ENCODE assay signal across 2 cellular contexts in genomic region chr18:48919547-48919946, GRCh38.
TF ChIP-seq lines count a peak whose summit lies in the region.

No MANE protein-coding gene starts in this region.

TF ChIP-seq in SK-N-SH, 30 proteins besides CTCF, POLR2A, EP300 and RAD21:
- TF ChIP-seq USF1 (IDR thresholded peaks at IDR 0.05; ENCODE audit: borderline replicate concordance, low read depth) (no peak), NFIC (IDR thresholded peaks at IDR 0.05; ENCODE audit: borderline replicate concordance) (no peak), USF2 (IDR thresholded peaks at IDR 0.05; ENCODE audit: borderline replicate concordance, low read depth, low read length) (no peak), FOXJ3 (CRISPR knock-in tag; IDR thresholded peaks at IDR 0.05) (no peak), POLR2AphosphoS5 (IDR thresholded peaks at IDR 0.05; ENCODE audit: low read depth, low read length) (no peak), NRF1 (IDR thresholded peaks at IDR 0.05; ENCODE audit: low read depth, low read length) (no peak), GATA2 (CRISPR knock-in tag; IDR thresholded peaks at IDR 0.05) (no peak)
- TF ChIP-seq, protein P1, sequence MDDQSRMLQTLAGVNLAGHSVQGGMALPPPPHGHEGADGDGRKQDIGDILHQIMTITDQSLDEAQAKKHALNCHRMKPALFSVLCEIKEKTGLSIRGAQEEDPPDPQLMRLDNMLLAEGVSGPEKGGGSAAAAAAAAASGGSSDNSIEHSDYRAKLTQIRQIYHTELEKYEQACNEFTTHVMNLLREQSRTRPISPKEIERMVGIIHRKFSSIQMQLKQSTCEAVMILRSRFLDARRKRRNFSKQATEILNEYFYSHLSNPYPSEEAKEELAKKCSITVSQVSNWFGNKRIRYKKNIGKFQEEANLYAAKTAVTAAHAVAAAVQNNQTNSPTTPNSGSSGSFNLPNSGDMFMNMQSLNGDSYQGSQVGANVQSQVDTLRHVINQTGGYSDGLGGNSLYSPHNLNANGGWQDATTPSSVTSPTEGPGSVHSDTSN (IDR thresholded peaks at IDR 0.05): no peak
TF ChIP-seq in SK-N-SH: peak in this region for 0.

TF ChIP-seq in SK-N-SH treated with all-trans-retinoic acid at 6 μM for 48 hours, 23 proteins besides CTCF, POLR2A, EP300 and RAD21:
- TF ChIP-seq ESRRG (CRISPR knock-in tag; IDR thresholded peaks at IDR 0.05): no peak
- TF ChIP-seq, protein P2, sequence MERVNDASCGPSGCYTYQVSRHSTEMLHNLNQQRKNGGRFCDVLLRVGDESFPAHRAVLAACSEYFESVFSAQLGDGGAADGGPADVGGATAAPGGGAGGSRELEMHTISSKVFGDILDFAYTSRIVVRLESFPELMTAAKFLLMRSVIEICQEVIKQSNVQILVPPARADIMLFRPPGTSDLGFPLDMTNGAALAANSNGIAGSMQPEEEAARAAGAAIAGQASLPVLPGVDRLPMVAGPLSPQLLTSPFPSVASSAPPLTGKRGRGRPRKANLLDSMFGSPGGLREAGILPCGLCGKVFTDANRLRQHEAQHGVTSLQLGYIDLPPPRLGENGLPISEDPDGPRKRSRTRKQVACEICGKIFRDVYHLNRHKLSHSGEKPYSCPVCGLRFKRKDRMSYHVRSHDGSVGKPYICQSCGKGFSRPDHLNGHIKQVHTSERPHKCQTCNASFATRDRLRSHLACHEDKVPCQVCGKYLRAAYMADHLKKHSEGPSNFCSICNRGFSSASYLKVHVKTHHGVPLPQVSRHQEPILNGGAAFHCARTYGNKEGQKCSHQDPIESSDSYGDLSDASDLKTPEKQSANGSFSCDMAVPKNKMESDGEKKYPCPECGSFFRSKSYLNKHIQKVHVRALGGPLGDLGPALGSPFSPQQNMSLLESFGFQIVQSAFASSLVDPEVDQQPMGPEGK (CRISPR knock-in tag; IDR thresholded peaks at IDR 0.05; ENCODE audit: borderline replicate concordance): no peak
- no peak for TF ChIP-seq TCF4 (CRISPR knock-in tag; IDR thresholded peaks at IDR 0.05; ENCODE audit: borderline replicate concordance)
- no peak for TF ChIP-seq SNAI2 (CRISPR knock-in tag; IDR thresholded peaks at IDR 0.05)
- TF ChIP-seq CSRNP3 (CRISPR knock-in tag; IDR thresholded peaks at IDR 0.05): no peak
- no peak for TF ChIP-seq CSDC2 (CRISPR knock-in tag; IDR thresholded peaks at IDR 0.05)
- TF ChIP-seq ZFP30 (CRISPR knock-in tag; IDR thresholded peaks at IDR 0.05): no peak
- no peak for TF ChIP-seq RARB (CRISPR knock-in tag; IDR thresholded peaks at IDR 0.05)
- no peak for TF ChIP-seq ARNTL (CRISPR knock-in tag; IDR thresholded peaks at IDR 0.05; ENCODE audit: borderline replicate concordance, low read depth)
- no peak for TF ChIP-seq GLIS3 (CRISPR knock-in tag; IDR thresholded peaks at IDR 0.05)
- TF ChIP-seq BACH2 (CRISPR knock-in tag; IDR thresholded peaks at IDR 0.05; ENCODE audit: borderline replicate concordance): no peak
